In genomic region chr16:66256919-66257318, GRCh38 we compare ENCODE assay signal across 21 cellular contexts.
A peak's percentile ranks its signal among the peaks of the same experiment; 100 is the strongest.
DNase-seq lines count a peak whose midpoint lies in the region; ATAC-seq and TF ChIP-seq lines count a peak whose summit lies in the region.
"Had no signal": no experiment of that assay in that cellular context is flagged by ENCODE, and none has a peak within 500 bp of the region (broad histone marks: within the 10 kb centered on the region; RNA-seq: fewer than 3 reads in every experiment).

No MANE protein-coding gene starts in this region.

- H3K4me2 ChIP-seq in neural progenitor cell, result no peak overlapping the region
- H3K4me2 ChIP-seq: KMS-11 had no signal

- H4K20me1 ChIP-seq in neural progenitor cell (ENCODE audit: low read depth), result no peaks in the 10 kb centered on the region

- no peaks in the 10 kb centered on the region for H3K4me1 ChIP-seq in foreskin keratinocyte
- no peaks in the 10 kb centered on the region for H3K4me1 ChIP-seq in neural progenitor cell
- H3K4me1 ChIP-seq: Caco-2 had no signal

- no peaks in the 10 kb centered on the region for H3K9me3 ChIP-seq in neural progenitor cell (ENCODE audit: low read depth)
- H3K9me3 ChIP-seq: Caco-2, SJSA1 had no signal

- no peaks in the 10 kb centered on the region for H3K79me2 ChIP-seq in neural progenitor cell (ENCODE audit: low read depth)

- H3K27me3 ChIP-seq in foreskin keratinocyte (no peaks in the 10 kb centered on the region), neural progenitor cell (no peaks in the 10 kb centered on the region)
- H3K27me3 ChIP-seq: SJSA1 had no signal

- H3K36me3 Mint-ChIP-seq in WTC11 (no peaks in the 10 kb centered on the region), neural progenitor cell (no peaks in the 10 kb centered on the region)
- H3K36me3 Mint-ChIP-seq: CD4-positive, CD25-positive, alpha-beta regulatory T cell had no signal

- ATAC-seq in WTC11 (peak; percentile 41), foreskin keratinocyte (peak; percentile 20), GM21423 (IDR thresholded peaks at IDR 0.05; ENCODE audit: unreplicated experiment) (no peak), GM19397 (IDR thresholded peaks at IDR 0.05; ENCODE audit: unreplicated experiment) (no peak)
- ATAC-seq: GM12878 had no signal

- H3K9me3 Mint-ChIP-seq in WTC11, result 0 out of 2 replicates have a peak, but pooled peaks cover 3% of the 10 kb centered on the region
- H3K9me3 Mint-ChIP-seq in neural progenitor cell, result no peaks in the 10 kb centered on the region

- H3K27me3 Mint-ChIP-seq in WTC11 (ENCODE audit: low read depth), result no peaks in the 10 kb centered on the region
- H3K27me3 Mint-ChIP-seq in neural progenitor cell (ENCODE audit: insufficient read depth, low read depth), result peaks cover 2% of the 10 kb centered on the region

- H3K4me1 Mint-ChIP-seq in WTC11, result no peaks in the 10 kb centered on the region
- H3K4me1 Mint-ChIP-seq in neural progenitor cell, result peaks cover 2% of the 10 kb centered on the region
- H3K4me1 Mint-ChIP-seq: CD4-positive, CD25-positive, alpha-beta regulatory T cell had no signal

- H3K4me3 ChIP-seq in neural progenitor cell, result no peak overlapping the region
- H3K4me3 ChIP-seq: GM12878, SJSA1 had no signal

- TF ChIP-seq CTCF in RWPE1 (conservative IDR thresholded peaks at IDR 0.05; ENCODE audit: low read depth) (no peak), WTC11 (IDR thresholded peaks at IDR 0.05) (no peak), foreskin keratinocyte (conservative IDR thresholded peaks at IDR 0.05) (no peak), neural progenitor cell (IDR thresholded peaks at IDR 0.05) (no peak)

- no peak overlapping the region for H3K9ac ChIP-seq in neural progenitor cell
- H3K9ac ChIP-seq: KMS-11 had no signal

- H3K4me3 Mint-ChIP-seq in WTC11 (no peak overlapping the region), neural progenitor cell (no peak overlapping the region)
- H3K4me3 Mint-ChIP-seq: CD4-positive, CD25-positive, alpha-beta regulatory T cell had no signal

- no peaks in the 10 kb centered on the region for H3F3A ChIP-seq in neural progenitor cell (ENCODE audit: low read depth)

- H2AFZ ChIP-seq in neural progenitor cell (replicated peaks), result no peak overlapping the region

- peak overlapping the region; percentile 43 for H3K27ac ChIP-seq in RWPE1
- H3K27ac ChIP-seq in foreskin keratinocyte, result no peak overlapping the region
- H3K27ac ChIP-seq in neural progenitor cell, result no peak overlapping the region
- H3K27ac ChIP-seq: KMS-11, SJSA1 had no signal

- H3K36me3 ChIP-seq in neural progenitor cell, result no peaks in the 10 kb centered on the region
- H3K36me3 ChIP-seq: SJSA1 had no signal

- DNase-seq in RWPE1 (ENCODE audit: low spot score) (no peak), WTC11 (ENCODE audit: low spot score) (no peak), foreskin keratinocyte (peak; percentile 46 to 69), neural progenitor cell (ENCODE audit: low spot score) (no peak), NOMO-1 (lab: John Stamatoyannopoulos, UW; ENCODE audit: unreplicated experiment in 2 of 2) (no peak), UCSD-AML1 (lab: John Stamatoyannopoulos, UW; ENCODE audit: unreplicated experiment) (no peak)
- DNase-seq: CD4-positive, CD25-positive, alpha-beta regulatory T cell; DMS 273 treated with DMSO at 0.1 percent for 48 hours; DMS79 treated with DMSO at 0.1 percent for 48 hours; GOT3; IMR-90; NCI-H1105 treated with DMSO at 0.1 percent for 48 hours; NCI-H2029 treated with DMSO at 0.1 percent for 48 hours; NCI-H226; NCI-H526 had no signal

- no peak overlapping the region for H3K27ac Mint-ChIP-seq in WTC11
- peak overlapping the region; percentile 36 for H3K27ac Mint-ChIP-seq in neural progenitor cell

- CTCF ChIA-PET in RWPE1 (lab: Yijun Ruan, JAX), result interaction anchor here (1.0 kb wide), 1 partner anchor 14 kb away, joined by 3 read pairs; no protein-coding TSS in a partner anchor
- CTCF ChIA-PET in WTC11 (lab: Charles Lee), result no interaction called here

- POLR2A ChIA-PET in RWPE1 (lab: Yijun Ruan, JAX; ENCODE audit: low non-redundant PET), result no interaction called here
- POLR2A ChIA-PET in WTC11 (lab: Charles Lee), result no interaction called here

TF ChIP-seq in WTC11, 78 proteins besides CTCF, POLR2A, EP300 and RAD21 (continues in another document):
- TF ChIP-seq, protein P1, sequence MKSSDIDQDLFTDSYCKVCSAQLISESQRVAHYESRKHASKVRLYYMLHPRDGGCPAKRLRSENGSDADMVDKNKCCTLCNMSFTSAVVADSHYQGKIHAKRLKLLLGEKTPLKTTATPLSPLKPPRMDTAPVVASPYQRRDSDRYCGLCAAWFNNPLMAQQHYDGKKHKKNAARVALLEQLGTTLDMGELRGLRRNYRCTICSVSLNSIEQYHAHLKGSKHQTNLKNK (CRISPR knock-in tag; IDR thresholded peaks at IDR 0.05), result no peak
- no peak for TF ChIP-seq ZNF423 (CRISPR knock-in tag; IDR thresholded peaks at IDR 0.05)
- no peak for TF ChIP-seq ZNF671 (CRISPR knock-in tag; IDR thresholded peaks at IDR 0.05)
- TF ChIP-seq, protein P2, sequence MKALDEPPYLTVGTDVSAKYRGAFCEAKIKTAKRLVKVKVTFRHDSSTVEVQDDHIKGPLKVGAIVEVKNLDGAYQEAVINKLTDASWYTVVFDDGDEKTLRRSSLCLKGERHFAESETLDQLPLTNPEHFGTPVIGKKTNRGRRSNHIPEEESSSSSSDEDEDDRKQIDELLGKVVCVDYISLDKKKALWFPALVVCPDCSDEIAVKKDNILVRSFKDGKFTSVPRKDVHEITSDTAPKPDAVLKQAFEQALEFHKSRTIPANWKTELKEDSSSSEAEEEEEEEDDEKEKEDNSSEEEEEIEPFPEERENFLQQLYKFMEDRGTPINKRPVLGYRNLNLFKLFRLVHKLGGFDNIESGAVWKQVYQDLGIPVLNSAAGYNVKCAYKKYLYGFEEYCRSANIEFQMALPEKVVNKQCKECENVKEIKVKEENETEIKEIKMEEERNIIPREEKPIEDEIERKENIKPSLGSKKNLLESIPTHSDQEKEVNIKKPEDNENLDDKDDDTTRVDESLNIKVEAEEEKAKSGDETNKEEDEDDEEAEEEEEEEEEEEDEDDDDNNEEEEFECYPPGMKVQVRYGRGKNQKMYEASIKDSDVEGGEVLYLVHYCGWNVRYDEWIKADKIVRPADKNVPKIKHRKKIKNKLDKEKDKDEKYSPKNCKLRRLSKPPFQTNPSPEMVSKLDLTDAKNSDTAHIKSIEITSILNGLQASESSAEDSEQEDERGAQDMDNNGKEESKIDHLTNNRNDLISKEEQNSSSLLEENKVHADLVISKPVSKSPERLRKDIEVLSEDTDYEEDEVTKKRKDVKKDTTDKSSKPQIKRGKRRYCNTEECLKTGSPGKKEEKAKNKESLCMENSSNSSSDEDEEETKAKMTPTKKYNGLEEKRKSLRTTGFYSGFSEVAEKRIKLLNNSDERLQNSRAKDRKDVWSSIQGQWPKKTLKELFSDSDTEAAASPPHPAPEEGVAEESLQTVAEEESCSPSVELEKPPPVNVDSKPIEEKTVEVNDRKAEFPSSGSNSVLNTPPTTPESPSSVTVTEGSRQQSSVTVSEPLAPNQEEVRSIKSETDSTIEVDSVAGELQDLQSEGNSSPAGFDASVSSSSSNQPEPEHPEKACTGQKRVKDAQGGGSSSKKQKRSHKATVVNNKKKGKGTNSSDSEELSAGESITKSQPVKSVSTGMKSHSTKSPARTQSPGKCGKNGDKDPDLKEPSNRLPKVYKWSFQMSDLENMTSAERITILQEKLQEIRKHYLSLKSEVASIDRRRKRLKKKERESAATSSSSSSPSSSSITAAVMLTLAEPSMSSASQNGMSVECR (CRISPR knock-in tag; IDR thresholded peaks at IDR 0.05; ENCODE audit: borderline replicate concordance), result no peak
- no peak for TF ChIP-seq ATF1 (CRISPR knock-in tag; IDR thresholded peaks at IDR 0.05)
- TF ChIP-seq, protein P3, sequence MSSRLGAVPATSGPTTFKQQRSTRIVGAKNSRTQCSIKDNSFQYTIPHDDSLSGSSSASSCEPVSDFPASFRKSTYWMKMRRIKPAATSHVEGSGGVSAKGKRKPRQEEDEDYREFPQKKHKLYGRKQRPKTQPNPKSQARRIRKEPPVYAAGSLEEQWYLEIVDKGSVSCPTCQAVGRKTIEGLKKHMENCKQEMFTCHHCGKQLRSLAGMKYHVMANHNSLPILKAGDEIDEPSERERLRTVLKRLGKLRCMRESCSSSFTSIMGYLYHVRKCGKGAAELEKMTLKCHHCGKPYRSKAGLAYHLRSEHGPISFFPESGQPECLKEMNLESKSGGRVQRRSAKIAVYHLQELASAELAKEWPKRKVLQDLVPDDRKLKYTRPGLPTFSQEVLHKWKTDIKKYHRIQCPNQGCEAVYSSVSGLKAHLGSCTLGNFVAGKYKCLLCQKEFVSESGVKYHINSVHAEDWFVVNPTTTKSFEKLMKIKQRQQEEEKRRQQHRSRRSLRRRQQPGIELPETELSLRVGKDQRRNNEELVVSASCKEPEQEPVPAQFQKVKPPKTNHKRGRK (CRISPR knock-in tag; IDR thresholded peaks at IDR 0.05; ENCODE audit: borderline replicate concordance), result no peak
- no peak for TF ChIP-seq ZNF219 (CRISPR knock-in tag; IDR thresholded peaks at IDR 0.05; ENCODE audit: borderline replicate concordance)
- TF ChIP-seq, protein P4, sequence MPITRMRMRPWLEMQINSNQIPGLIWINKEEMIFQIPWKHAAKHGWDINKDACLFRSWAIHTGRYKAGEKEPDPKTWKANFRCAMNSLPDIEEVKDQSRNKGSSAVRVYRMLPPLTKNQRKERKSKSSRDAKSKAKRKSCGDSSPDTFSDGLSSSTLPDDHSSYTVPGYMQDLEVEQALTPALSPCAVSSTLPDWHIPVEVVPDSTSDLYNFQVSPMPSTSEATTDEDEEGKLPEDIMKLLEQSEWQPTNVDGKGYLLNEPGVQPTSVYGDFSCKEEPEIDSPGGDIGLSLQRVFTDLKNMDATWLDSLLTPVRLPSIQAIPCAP (CRISPR knock-in tag; IDR thresholded peaks at IDR 0.05), result no peak
- TF ChIP-seq, protein P5, sequence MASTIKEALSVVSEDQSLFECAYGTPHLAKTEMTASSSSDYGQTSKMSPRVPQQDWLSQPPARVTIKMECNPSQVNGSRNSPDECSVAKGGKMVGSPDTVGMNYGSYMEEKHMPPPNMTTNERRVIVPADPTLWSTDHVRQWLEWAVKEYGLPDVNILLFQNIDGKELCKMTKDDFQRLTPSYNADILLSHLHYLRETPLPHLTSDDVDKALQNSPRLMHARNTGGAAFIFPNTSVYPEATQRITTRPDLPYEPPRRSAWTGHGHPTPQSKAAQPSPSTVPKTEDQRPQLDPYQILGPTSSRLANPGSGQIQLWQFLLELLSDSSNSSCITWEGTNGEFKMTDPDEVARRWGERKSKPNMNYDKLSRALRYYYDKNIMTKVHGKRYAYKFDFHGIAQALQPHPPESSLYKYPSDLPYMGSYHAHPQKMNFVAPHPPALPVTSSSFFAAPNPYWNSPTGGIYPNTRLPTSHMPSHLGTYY (CRISPR knock-in tag; IDR thresholded peaks at IDR 0.05), result no peak
- TF ChIP-seq ZNF263 (CRISPR knock-in tag; IDR thresholded peaks at IDR 0.05; ENCODE audit: low read depth), result no peak
- TF ChIP-seq NR1H2 (CRISPR knock-in tag; IDR thresholded peaks at IDR 0.05), result no peak
- no peak for TF ChIP-seq IRF2 (CRISPR knock-in tag; IDR thresholded peaks at IDR 0.05; ENCODE audit: borderline replicate concordance, low read depth)
- TF ChIP-seq FOXP1 (CRISPR knock-in tag; IDR thresholded peaks at IDR 0.05; ENCODE audit: borderline replicate concordance), result no peak
- no peak for TF ChIP-seq SP1 (CRISPR knock-in tag; conservative IDR thresholded peaks at IDR 0.05)
- no peak for TF ChIP-seq MXD4 (CRISPR knock-in tag; IDR thresholded peaks at IDR 0.05; ENCODE audit: borderline replicate concordance)

Comparison
In these comparisons a context has a peak if more than half of its experiments do, and no peak if none do; other contexts are left out.
1. DNase-seq: peak in foreskin keratinocyte (2 of 2); none in RWPE1 (single experiment), WTC11 (single experiment), neural progenitor cell (single experiment), NOMO-1 (0 of 2) and UCSD-AML1 (single experiment).
2. ATAC-seq: peak in WTC11 (single experiment) and foreskin keratinocyte (single experiment); none in GM21423 (single experiment) and GM19397 (single experiment).